In the genomic region with DNA sequence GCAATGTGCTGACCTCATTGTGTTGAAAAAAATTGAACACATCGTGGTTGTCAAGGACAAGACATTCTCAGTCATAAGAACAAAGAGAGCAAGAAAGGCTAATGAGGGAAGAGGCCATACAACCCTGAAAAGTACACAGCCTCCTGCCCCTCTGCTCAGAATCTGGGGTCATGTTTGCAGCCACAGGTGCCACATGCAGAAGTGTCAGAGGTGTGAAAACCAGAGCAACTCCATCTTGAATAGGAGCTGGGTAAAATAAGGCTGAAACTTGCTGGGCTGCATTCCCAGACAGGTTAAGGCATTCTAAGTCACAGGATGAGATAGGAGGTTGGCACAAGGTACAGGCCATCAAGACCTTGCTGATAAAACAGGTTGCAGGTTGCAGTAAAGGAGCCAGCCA, we compare ENCODE assay signal across 1 cellular context.
TF ChIP-seq lines count a peak whose summit lies in the region.

No MANE protein-coding gene starts in this region.

TF ChIP-seq in GM12878, 131 proteins besides CTCF, POLR2A, EP300 and RAD21:
- no peak for TF ChIP-seq E4F1 (IDR thresholded peaks at IDR 0.05; ENCODE audit: borderline replicate concordance, partially characterized antibody)
- TF ChIP-seq, protein P1, sequence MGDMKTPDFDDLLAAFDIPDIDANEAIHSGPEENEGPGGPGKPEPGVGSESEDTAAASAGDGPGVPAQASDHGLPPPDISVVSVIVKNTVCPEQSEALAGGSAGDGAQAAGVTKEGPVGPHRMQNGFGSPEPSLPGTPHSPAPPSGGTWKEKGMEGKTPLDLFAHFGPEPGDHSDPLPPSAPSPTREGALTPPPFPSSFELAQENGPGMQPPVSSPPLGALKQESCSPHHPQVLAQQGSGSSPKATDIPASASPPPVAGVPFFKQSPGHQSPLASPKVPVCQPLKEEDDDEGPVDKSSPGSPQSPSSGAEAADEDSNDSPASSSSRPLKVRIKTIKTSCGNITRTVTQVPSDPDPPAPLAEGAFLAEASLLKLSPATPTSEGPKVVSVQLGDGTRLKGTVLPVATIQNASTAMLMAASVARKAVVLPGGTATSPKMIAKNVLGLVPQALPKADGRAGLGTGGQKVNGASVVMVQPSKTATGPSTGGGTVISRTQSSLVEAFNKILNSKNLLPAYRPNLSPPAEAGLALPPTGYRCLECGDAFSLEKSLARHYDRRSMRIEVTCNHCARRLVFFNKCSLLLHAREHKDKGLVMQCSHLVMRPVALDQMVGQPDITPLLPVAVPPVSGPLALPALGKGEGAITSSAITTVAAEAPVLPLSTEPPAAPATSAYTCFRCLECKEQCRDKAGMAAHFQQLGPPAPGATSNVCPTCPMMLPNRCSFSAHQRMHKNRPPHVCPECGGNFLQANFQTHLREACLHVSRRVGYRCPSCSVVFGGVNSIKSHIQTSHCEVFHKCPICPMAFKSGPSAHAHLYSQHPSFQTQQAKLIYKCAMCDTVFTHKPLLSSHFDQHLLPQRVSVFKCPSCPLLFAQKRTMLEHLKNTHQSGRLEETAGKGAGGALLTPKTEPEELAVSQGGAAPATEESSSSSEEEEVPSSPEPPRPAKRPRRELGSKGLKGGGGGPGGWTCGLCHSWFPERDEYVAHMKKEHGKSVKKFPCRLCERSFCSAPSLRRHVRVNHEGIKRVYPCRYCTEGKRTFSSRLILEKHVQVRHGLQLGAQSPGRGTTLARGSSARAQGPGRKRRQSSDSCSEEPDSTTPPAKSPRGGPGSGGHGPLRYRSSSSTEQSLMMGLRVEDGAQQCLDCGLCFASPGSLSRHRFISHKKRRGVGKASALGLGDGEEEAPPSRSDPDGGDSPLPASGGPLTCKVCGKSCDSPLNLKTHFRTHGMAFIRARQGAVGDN (IDR thresholded peaks at IDR 0.05) = peak; percentile 17; the same call in 1 of the 2 replicates
